26 cellular contexts compared by ENCODE assay signal in the genomic region with DNA sequence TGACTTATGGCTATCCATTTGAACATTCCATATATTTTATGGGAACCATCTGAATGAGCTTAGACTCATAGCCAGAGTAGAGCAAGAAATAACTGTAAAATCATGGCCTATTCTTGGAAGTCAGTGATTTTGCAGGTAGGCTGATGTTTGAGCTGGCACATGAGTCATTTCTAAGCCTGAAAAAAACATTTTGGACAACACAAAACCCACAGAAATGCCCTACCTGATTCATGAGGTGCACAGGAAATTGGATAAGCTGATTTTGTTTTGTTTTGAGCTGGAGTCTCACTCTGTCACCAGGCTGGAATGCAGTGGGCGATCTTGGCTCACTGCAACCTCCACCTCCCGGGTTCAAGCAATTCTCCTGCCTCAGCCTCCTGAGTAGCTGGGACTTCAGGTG.
"Had no signal": no experiment of that assay in that cellular context is flagged by ENCODE, and none has a peak within 500 bp of the region (broad histone marks: within the 10 kb centered on the region; RNA-seq: fewer than 3 reads in every experiment).

No MANE protein-coding gene starts in this region.

- DNase-seq: activated CD4-positive, alpha-beta memory T cell treated with anti-CD3 and anti-CD28 coated beads for 36 hours; activated CD4-positive, alpha-beta T cell treated with anti-CD3 and anti-CD28 coated beads, Interleukin-2, amount 10 ng/mL, durations not matched to agents 24 days and 14 days; activated CD4-positive, CD25-positive, alpha-beta regulatory T cell treated with anti-CD3 and anti-CD28 coated beads, Interleukin-2, amount 50 U/mL, for 72 hours; activated CD8-positive, alpha-beta memory T cell treated with anti-CD3 and anti-CD28 coated beads, Interleukin-2, amount 50 U/mL, for 4 hours; activated gamma-delta T cell treated with Interleukin-2 at 50 U/mL for 16 hours; activated naive CD4-positive, alpha-beta T cell treated with anti-CD3 and anti-CD28 coated beads, Interleukin-2, amount 50 U/mL, for 16 hours; activated naive CD8-positive, alpha-beta T cell treated with anti-CD3 and anti-CD28 coated beads, Interleukin-2, amount 50 U/mL, for 24 hours; activated T-cell treated with anti-CD3 and anti-CD28 coated beads, Interleukin-2, amount 50 U/mL, for 1 hour; amygdala; cerebellar nuclear complex; colonic mucosa; effector CD8-positive, alpha-beta T cell; esophagus squamous epithelium; left colon; midbrain; naive thymus-derived CD4-positive, alpha-beta T cell; pancreas; sigmoid colon; small intestine; stimulated activated CD4-positive, alpha-beta T cell treated with anti-CD3 and anti-CD28 coated beads, Interleukin-4, amount 100 ng/mL, for 24 hours; T-helper 17 cell; T1000 had no signal

- H3K36me3 ChIP-seq: colonic mucosa, esophagus squamous epithelium, pancreas, prostate gland, sigmoid colon, thoracic aorta, vagina had no signal

- H3K4me3 ChIP-seq: colonic mucosa, esophagus squamous epithelium, pancreas, prostate gland, sigmoid colon, thoracic aorta, vagina had no signal

- H3K4me1 ChIP-seq: colonic mucosa, esophagus squamous epithelium, pancreas, prostate gland, sigmoid colon, vagina had no signal

- ATAC-seq: activated naive CD8-positive, alpha-beta T cell treated with anti-CD3 and anti-CD28 coated beads, Interleukin-2, amount 50 U/mL, for 24 hours; left colon; naive thymus-derived CD4-positive, alpha-beta T cell; pancreas; stimulated activated effector memory CD8-positive, alpha-beta T cell treated with anti-CD3 and anti-CD28 coated beads, Interleukin-12 subunit alpha, Interleukin-12 subunit beta, amount 100 ng/mL, for 72 hours; T-helper 17 cell had no signal

- H3K27ac ChIP-seq: colonic mucosa, esophagus squamous epithelium, pancreas, prostate gland, sigmoid colon, thoracic aorta, vagina had no signal

- H3K27me3 ChIP-seq: colonic mucosa, esophagus squamous epithelium, pancreas, sigmoid colon, vagina had no signal
